ENCODE assay signal across 1 cellular context in genomic region chr2:173964565-173965371, GRCh38.
TF ChIP-seq lines count a peak whose summit lies in the region.

No MANE protein-coding gene starts in this region.

TF ChIP-seq in IMR-90, 13 proteins besides CTCF, POLR2A, EP300 and RAD21:
- peak; percentile 91; the same call in 1 of the 2 replicates for TF ChIP-seq MAZ (IDR thresholded peaks at IDR 0.05; ENCODE audit: borderline replicate concordance, low read depth, low read length)
- TF ChIP-seq MXI1 (IDR thresholded peaks at IDR 0.05; ENCODE audit: borderline replicate concordance, low read depth, low read length): peak; percentile 28; the same call in 1 of the 2 replicates
- no peak for TF ChIP-seq SMC3 (IDR thresholded peaks at IDR 0.05; ENCODE audit: low read depth, low read length)
